Comparison of ENCODE assay signal across 10 cellular contexts in genomic region chr16:66844342-66845079, GRCh38. TPM values are rescaled to one million over a fixed set of nuclear protein-coding genes. Genes with fewer than 3 reads are reported as not detected.
DNase-seq lines count a peak whose midpoint lies in the region; ATAC-seq and TF ChIP-seq lines count a peak whose summit lies in the region.
"Had no signal": no experiment of that assay in that cellular context is flagged by ENCODE, and none has a peak within 500 bp of the region (broad histone marks: within the 10 kb centered on the region; RNA-seq: fewer than 3 reads in every experiment).

CA7 (plus strand) TSS chr16:66844414; CDS start chr16:66844488, 74 bp downstream.

- TF ChIP-seq CTCF in type B pancreatic cell (conservative IDR thresholded peaks at IDR 0.05), result no peak

- 2 to 3% methylated on average over 79 of the region's 79 CpGs for WGBS in ectodermal cell, 2 experiments

- H3K9me3 Mint-ChIP-seq in activated T-cell treated with anti-CD3 and anti-CD28 coated beads, Interleukin-2, amount 50 U/mL, for 72 hours, result no peaks in the 10 kb centered on the region
- H3K9me3 Mint-ChIP-seq in type B pancreatic cell, result no peaks in the 10 kb centered on the region

- H3K4me1 Mint-ChIP-seq in activated T-cell treated with anti-CD3 and anti-CD28 coated beads, Interleukin-2, amount 50 U/mL, for 72 hours (ENCODE audit: low read depth), result peaks cover 23% of the 10 kb centered on the region
- peaks cover 7% of the 10 kb centered on the region for H3K4me1 Mint-ChIP-seq in type B pancreatic cell (ENCODE audit: unreplicated experiment)

- peak within 1 kb of the TSS; percentile 70 to 84 for H3K4me3 Mint-ChIP-seq in activated T-cell treated with anti-CD3 and anti-CD28 coated beads, Interleukin-2, amount 50 U/mL, for 72 hours
- H3K4me3 Mint-ChIP-seq in type B pancreatic cell, result peak within 1 kb of the TSS; percentile 83

- no peaks in the 10 kb centered on the region for H3K4me1 ChIP-seq in ectodermal cell (ENCODE audit: control insufficient read depth, insufficient read depth, low read length)

- H3K36me3 ChIP-seq in ectodermal cell (ENCODE audit: control insufficient read depth, insufficient read depth, low read length), result no peaks in the 10 kb centered on the region
- H3K36me3 ChIP-seq: adrenal gland had no signal

- no peak within 1 kb of the TSS for H3K27ac ChIP-seq in ectodermal cell (ENCODE audit: insufficient read depth, low read depth, low read length, poor library complexity, severe bottlenecking)
- H3K27ac ChIP-seq: adrenal gland had no signal

- ATAC-seq in activated T-cell treated with anti-CD3 and anti-CD28 coated beads, Interleukin-2, amount 50 U/mL, for 72 hours (replicated peaks in 1 of 2), result peak; percentile 53 to 57
- ATAC-seq in HG03342 (IDR thresholded peaks at IDR 0.05; ENCODE audit: unreplicated experiment), result no peak

- no peaks in the 10 kb centered on the region for H3K9me3 ChIP-seq in ectodermal cell (ENCODE audit: control insufficient read depth, low read length)
- H3K9me3 ChIP-seq: adrenal gland had no signal

- H3K27ac Mint-ChIP-seq in activated T-cell treated with anti-CD3 and anti-CD28 coated beads, Interleukin-2, amount 50 U/mL, for 72 hours, result no peak within 1 kb of the TSS
- H3K27ac Mint-ChIP-seq in type B pancreatic cell, result no peak within 1 kb of the TSS

- H3K27me3 ChIP-seq in ectodermal cell (ENCODE audit: control insufficient read depth, insufficient read depth, low read length, poor library complexity, severe bottlenecking), result peaks cover 74% of the 10 kb centered on the region

- H3K36me3 Mint-ChIP-seq in activated T-cell treated with anti-CD3 and anti-CD28 coated beads, Interleukin-2, amount 50 U/mL, for 72 hours (ENCODE audit: insufficient read depth in 2 of 2), result no peaks in the 10 kb centered on the region
- no peaks in the 10 kb centered on the region for H3K36me3 Mint-ChIP-seq in type B pancreatic cell

- no peak for DNase-seq in activated T-cell treated with anti-CD3 and anti-CD28 coated beads, Interleukin-2, amount 50 U/mL, for 72 hours
- DNase-seq in activated T-cell treated with anti-CD3 and anti-CD28 coated beads for 4 hours (no peak), mesenteric fat pad (ENCODE audit: low spot score) (peak; percentile 87), type B pancreatic cell (ENCODE audit: extremely low spot score, unreplicated experiment) (no peak), SHP77 (lab: John Stamatoyannopoulos, UW) (no peak)
- DNase-seq in stimulated activated CD4-positive, alpha-beta T cell treated with anti-CD3 and anti-CD28 coated beads, Interleukin-1b, Interleukin-23, amount 100 ng/mL, for 48 hours, result no peak

- H3K27me3 Mint-ChIP-seq in activated T-cell treated with anti-CD3 and anti-CD28 coated beads, Interleukin-2, amount 50 U/mL, for 72 hours (ENCODE audit: low read depth), result peaks cover 55% of the 10 kb centered on the region
- H3K27me3 Mint-ChIP-seq in type B pancreatic cell, result peaks cover 82% of the 10 kb centered on the region

- peak within 1 kb of the TSS; percentile 37 for H3K4me3 ChIP-seq in ectodermal cell (ENCODE audit: insufficient read depth, low read depth, low read length)

RNA-seq across cellular contexts. Expression of gene CA7, which starts in this region (rescaled TPM):
- total RNA-seq in activated T-cell treated with anti-CD3 and anti-CD28 coated beads, Interleukin-2, amount 50 U/mL, for 72 hours, result not detected
- not detected for polyA plus RNA-seq in ectodermal cell (2013, experiment 1 of 4)
- not detected for polyA plus RNA-seq in ectodermal cell (2013, experiment 2 of 4)
- 0.16 TPM for polyA plus RNA-seq in ectodermal cell (2013, experiment 3 of 4)
- polyA plus RNA-seq in ectodermal cell (2013, experiment 4 of 4), result not detected
- not detected for total RNA-seq in mesenteric fat pad
- 0.70 and 1.2 TPM in 2 replicates for total RNA-seq in type B pancreatic cell (ENCODE audit: low replicate concordance)
- total RNA-seq: adrenal gland, HT1080 had no signal
- polyA plus RNA-seq: adrenal gland had no signal

Comparison
In these comparisons a context has a peak if more than half of its experiments do, and no peak if none do; other contexts are left out.
1. Peak in ATAC-seq in activated T-cell treated with anti-CD3 and anti-CD28 coated beads, Interleukin-2, amount 50 U/mL, for 72 hours; RNA of the gene not detected or under 1 TPM.
2. Peak in DNase-seq in mesenteric fat pad; RNA of the gene not detected or under 1 TPM.